ENCODE assay signal across 15 cellular contexts in genomic region chr5:79357401-79357800, GRCh38.
"Had no signal": no experiment of that assay in that cellular context is flagged by ENCODE, and none has a peak within 500 bp of the region (broad histone marks: within the 10 kb centered on the region; RNA-seq: fewer than 3 reads in every experiment).

No MANE protein-coding gene starts in this region.

- H3K27ac Mint-ChIP-seq: activated naive CD4-positive, alpha-beta T cell treated with anti-CD3 and anti-CD28 coated beads, Interleukin-2, amount 50 U/mL, for 24 hours; activated T-cell treated with anti-CD3 and anti-CD28 coated beads, Interleukin-2, amount 50 U/mL, for 72 hours; nephron progenitor cell; stimulated activated naive B cell treated with anti-CD40 and anti-IgM and Interleukin-4, amounts not matched to agents 10 μg/mL and 1 μg/mL and 100 μg/mL, for 72 hours; T-helper 1 cell treated with Interleukin-12 subunit alpha and Interleukin-12 subunit beta and Interleukin-4 antibody, amounts not matched to agents 30 μg/mL and 1 μg/mL, for 36 hours had no signal

- H3K36me3 ChIP-seq: adrenal gland, sigmoid colon, spleen had no signal

- H3K4me3 ChIP-seq: adrenal gland, coronary artery, lung, sigmoid colon, spleen had no signal

- DNase-seq: activated CD4-positive, alpha-beta T cell treated with anti-CD3 and anti-CD28 coated beads, Interleukin-2, amount 50 U/mL, for 4 hours; activated gamma-delta T cell; activated T-cell treated with anti-CD3 and anti-CD28 coated beads, Interleukin-2, amount 50 U/mL, for 72 hours; adrenal gland; left colon; midbrain; nephron progenitor cell; nucleus accumbens; sigmoid colon; spleen; stimulated activated naive B cell treated with anti-CD40 and anti-IgM and Interleukin-4, amounts not matched to agents 10 μg/mL and 1 μg/mL and 100 μg/mL, for 72 hours had no signal

- H3K4me1 Mint-ChIP-seq: activated naive CD4-positive, alpha-beta T cell treated with anti-CD3 and anti-CD28 coated beads, Interleukin-2, amount 50 U/mL, for 24 hours; nephron progenitor cell; stimulated activated naive B cell treated with anti-CD40 and anti-IgM and Interleukin-4, amounts not matched to agents 10 μg/mL and 1 μg/mL and 100 μg/mL, for 72 hours had no signal

- H3K4me1 ChIP-seq: adrenal gland, spleen had no signal

- H3K9me3 Mint-ChIP-seq: activated naive CD4-positive, alpha-beta T cell treated with anti-CD3 and anti-CD28 coated beads, Interleukin-2, amount 50 U/mL, for 24 hours had no signal

- H3K27me3 ChIP-seq: adrenal gland, sigmoid colon had no signal

- H3K4me3 Mint-ChIP-seq: activated naive CD4-positive, alpha-beta T cell treated with anti-CD3 and anti-CD28 coated beads, Interleukin-2, amount 50 U/mL, for 24 hours; activated T-cell treated with anti-CD3 and anti-CD28 coated beads, Interleukin-2, amount 50 U/mL, for 72 hours; nephron progenitor cell; stimulated activated naive B cell treated with anti-CD40 and anti-IgM and Interleukin-4, amounts not matched to agents 10 μg/mL and 1 μg/mL and 100 μg/mL, for 72 hours; T-helper 1 cell treated with Interleukin-12 subunit alpha and Interleukin-12 subunit beta and Interleukin-4 antibody, amounts not matched to agents 30 μg/mL and 1 μg/mL, for 36 hours had no signal

- H3K9me3 ChIP-seq: adrenal gland, sigmoid colon, spleen had no signal

- H3K27ac ChIP-seq: adrenal gland, coronary artery, sigmoid colon, spleen had no signal

- ATAC-seq: activated T-cell treated with anti-CD3 and anti-CD28 coated beads, Interleukin-2, amount 50 U/mL, for 72 hours; left colon; stimulated activated naive B cell treated with anti-CD40 and anti-IgM and Interleukin-4, amounts not matched to agents 10 μg/mL and 1 μg/mL and 100 μg/mL, for 72 hours had no signal
